14 cellular contexts compared by ENCODE assay signal in the genomic region with DNA sequence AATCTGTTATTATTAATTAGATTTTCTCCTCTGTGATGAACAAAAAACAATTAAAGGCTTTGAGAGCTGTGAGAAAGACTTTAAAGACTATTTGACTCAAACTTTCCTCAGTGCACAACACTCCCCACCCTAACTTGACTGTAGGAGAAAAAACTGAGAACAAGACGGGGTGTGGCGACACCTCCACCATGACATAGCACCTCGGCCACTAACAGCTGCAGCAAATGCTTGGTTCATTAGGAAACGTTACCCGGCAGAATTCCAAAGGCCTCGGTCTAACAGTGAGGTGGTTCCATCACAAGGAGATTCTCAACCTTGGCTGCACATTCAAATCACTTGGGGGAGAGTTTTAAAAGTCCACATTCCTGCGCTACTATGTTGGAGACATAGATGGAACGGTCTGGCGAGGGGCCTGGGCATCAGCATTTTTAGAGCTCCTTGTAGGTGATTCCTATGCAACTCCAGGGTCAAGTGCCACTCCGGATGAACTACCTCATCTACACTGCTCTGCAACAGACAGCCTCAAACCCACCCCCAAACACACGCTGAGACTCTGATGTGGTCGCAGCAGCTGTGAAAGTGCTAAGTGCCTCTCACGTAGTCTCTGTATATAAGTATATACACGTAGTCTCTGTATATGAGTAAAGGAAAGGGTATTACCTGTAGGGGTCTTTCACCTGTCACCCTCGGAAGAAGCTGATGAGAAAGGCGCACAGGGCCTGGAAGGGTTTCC. TPM values are rescaled to one million over a fixed set of nuclear protein-coding genes. Genes with fewer than 3 reads are reported as not detected.
DNase-seq lines count a peak whose midpoint lies in the region; ATAC-seq and TF ChIP-seq lines count a peak whose summit lies in the region.
"Had no signal": no experiment of that assay in that cellular context is flagged by ENCODE, and none has a peak within 500 bp of the region (broad histone marks: within the 10 kb centered on the region; RNA-seq: fewer than 3 reads in every experiment).

No MANE protein-coding gene starts in this region.

- peak overlapping the region; percentile 85 for H3K4me3 Mint-ChIP-seq in central memory CD8-positive, alpha-beta T cell
- H3K4me3 Mint-ChIP-seq: nephron had no signal

- no peaks in the 10 kb centered on the region for H3K9me3 Mint-ChIP-seq in central memory CD8-positive, alpha-beta T cell

- TF ChIP-seq POLR2A in gastrocnemius medialis (IDR thresholded peaks at IDR 0.05): no peak
- no peak for TF ChIP-seq POLR2A in erythroblast (IDR thresholded peaks at IDR 0.05; ENCODE audit: low read length)

- TF ChIP-seq CTCF in gastrocnemius medialis (IDR thresholded peaks at IDR 0.05 in 4 of 5, conservative IDR thresholded peaks at IDR 0.05 in 1 of 5): no peak

- in situ Hi-C loops in gastrocnemius medialis (cut with MboI; ENCODE audit: low sequenced_read_pairs in 4 of 4): loop anchor here in 1 of 4 donors (25.0 kb wide), 2 partner anchors 225 to 475 kb away; no protein-coding TSS in a partner anchor

- ATAC-seq in GM18867 (IDR thresholded peaks at IDR 0.05; ENCODE audit: unreplicated experiment) (peak; percentile 41), gastrocnemius medialis (peak; percentile 79 to 97), HG03139 (IDR thresholded peaks at IDR 0.05; ENCODE audit: unreplicated experiment) (no peak)
- ATAC-seq in central memory CD8-positive, alpha-beta T cell (replicated peaks; ENCODE audit: extremely low read depth, poor library complexity, severe bottlenecking): peak; percentile 63

- H3K36me3 Mint-ChIP-seq in central memory CD8-positive, alpha-beta T cell (ENCODE audit: insufficient read depth): peaks cover 13% of the 10 kb centered on the region

- peaks cover 0 to 8% of the 10 kb centered on the region in 2 donors for H3K4me1 ChIP-seq in gastrocnemius medialis
- H3K4me1 ChIP-seq: tibial artery had no signal

- peak overlapping the region; percentile 89 for H3K27ac Mint-ChIP-seq in central memory CD8-positive, alpha-beta T cell (ENCODE audit: low read depth)
- H3K27ac Mint-ChIP-seq: nephron had no signal

- H3K27me3 ChIP-seq in gastrocnemius medialis: no peaks in the 10 kb centered on the region
- H3K27me3 ChIP-seq: BLaER1 treated with 17β-estradiol and CSF1 and Interleukin-3, amounts not matched to agents 10 nM and 100 nM; tibial artery had no signal

- H3K27me3 Mint-ChIP-seq in central memory CD8-positive, alpha-beta T cell: no peaks in the 10 kb centered on the region

- H3K9me3 ChIP-seq in gastrocnemius medialis: no peaks in the 10 kb centered on the region

- no peak overlapping the region for H3K4me3 ChIP-seq in gastrocnemius medialis
- H3K4me3 ChIP-seq: BLaER1 treated with 17β-estradiol and CSF1 and Interleukin-3, amounts not matched to agents 10 nM and 100 nM; tibial artery had no signal

- H3K36me3 ChIP-seq in gastrocnemius medialis: no peaks in the 10 kb centered on the region
- H3K36me3 ChIP-seq: BLaER1 treated with 17β-estradiol and CSF1 and Interleukin-3, amounts not matched to agents 10 nM and 100 nM; tibial artery had no signal

- H3K4me1 Mint-ChIP-seq in central memory CD8-positive, alpha-beta T cell: peaks cover 47% of the 10 kb centered on the region

- DNase-seq in LHCN-M2 (ENCODE audit: low read depth) (peak; percentile 45), gastrocnemius medialis (peak; percentile 15 to 73), NCI-H187 (lab: John Stamatoyannopoulos, UW) (no peak), erythroblast (lab: John Stamatoyannopoulos, UW) (no peak)
- DNase-seq in central memory CD8-positive, alpha-beta T cell (ENCODE audit: low spot score in 2 of 2): peak; percentile 17 to 52
- DNase-seq: cerebellar nuclear complex, foreskin melanocyte, NCI-H146, NCI-H226, tibial artery had no signal

- H3K27ac ChIP-seq in gastrocnemius medialis: no peak overlapping the region
- H3K27ac ChIP-seq: BLaER1 treated with 17β-estradiol and CSF1 and Interleukin-3, amounts not matched to agents 10 nM and 100 nM; tibial artery had no signal

- intact Hi-C loops in gastrocnemius medialis (cut with DNase I; ENCODE audit: low total_unique reads): loop anchor here (5.0 kb wide), 1 partner anchor 1290 kb away; no protein-coding TSS in a partner anchor

RNA-seq across cellular contexts. Expression of gene FGFBP2, which starts 1.0 kb away (rescaled TPM):
- total RNA-seq in LHCN-M2 (2014; rRNA removed) (not detected in 2 replicates), gastrocnemius medialis (1 to 10 TPM in 2 of 4 donors, under 1 TPM in 1, not detected in 1; 0.31 to 2.9 (median 1.1) TPM)
- polyA plus RNA-seq in LHCN-M2 (2012): not detected

RNA-seq across cellular contexts. Expression of gene FGFBP1, which starts 23.4 kb away (rescaled TPM):
- not detected in 2 replicates for total RNA-seq in LHCN-M2 (2014; rRNA removed)
- polyA plus RNA-seq in LHCN-M2 (2012): not detected
- total RNA-seq in gastrocnemius medialis: not detected

Comparison
In these comparisons a context has a peak if more than half of its experiments do, and no peak if none do; other contexts are left out.
1. DNase-seq: peak in LHCN-M2 (single experiment), central memory CD8-positive, alpha-beta T cell (2 of 2) and gastrocnemius medialis (2 of 2); none in NCI-H187 (0 of 2) and erythroblast (0 of 2).